ENCODE assay signal across 1 cellular context in the genomic region with DNA sequence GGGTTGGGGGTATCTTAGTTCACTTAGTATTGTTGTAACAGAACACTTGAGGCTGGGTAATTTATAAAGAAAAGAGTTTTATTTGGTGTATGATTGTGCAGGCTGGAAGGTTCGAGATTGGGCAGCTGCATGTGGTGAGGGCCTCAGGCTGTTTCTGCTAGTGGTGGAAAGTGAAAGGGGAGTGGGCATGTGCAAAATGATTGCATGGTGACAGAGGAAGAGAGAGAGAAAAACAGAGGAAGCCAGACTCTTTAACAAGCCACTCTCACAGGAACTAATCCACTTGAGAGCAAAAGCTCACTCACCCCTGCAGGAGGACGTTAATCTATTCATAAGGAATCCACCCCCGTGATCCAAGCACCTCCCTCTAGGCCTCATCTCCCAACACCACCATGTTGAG.
TF ChIP-seq lines count a peak whose summit lies in the region.

No MANE protein-coding gene starts in this region.

TF ChIP-seq in WTC11, 78 proteins besides CTCF, POLR2A, EP300 and RAD21 (continued from another document):
- TF ChIP-seq, protein P1, sequence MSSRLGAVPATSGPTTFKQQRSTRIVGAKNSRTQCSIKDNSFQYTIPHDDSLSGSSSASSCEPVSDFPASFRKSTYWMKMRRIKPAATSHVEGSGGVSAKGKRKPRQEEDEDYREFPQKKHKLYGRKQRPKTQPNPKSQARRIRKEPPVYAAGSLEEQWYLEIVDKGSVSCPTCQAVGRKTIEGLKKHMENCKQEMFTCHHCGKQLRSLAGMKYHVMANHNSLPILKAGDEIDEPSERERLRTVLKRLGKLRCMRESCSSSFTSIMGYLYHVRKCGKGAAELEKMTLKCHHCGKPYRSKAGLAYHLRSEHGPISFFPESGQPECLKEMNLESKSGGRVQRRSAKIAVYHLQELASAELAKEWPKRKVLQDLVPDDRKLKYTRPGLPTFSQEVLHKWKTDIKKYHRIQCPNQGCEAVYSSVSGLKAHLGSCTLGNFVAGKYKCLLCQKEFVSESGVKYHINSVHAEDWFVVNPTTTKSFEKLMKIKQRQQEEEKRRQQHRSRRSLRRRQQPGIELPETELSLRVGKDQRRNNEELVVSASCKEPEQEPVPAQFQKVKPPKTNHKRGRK (CRISPR knock-in tag; IDR thresholded peaks at IDR 0.05; ENCODE audit: borderline replicate concordance): no peak
- TF ChIP-seq NR1H2 (CRISPR knock-in tag; IDR thresholded peaks at IDR 0.05): no peak
- TF ChIP-seq ZNF232 (CRISPR knock-in tag; IDR thresholded peaks at IDR 0.05): no peak
- TF ChIP-seq CREM (CRISPR knock-in tag; IDR thresholded peaks at IDR 0.05): no peak
- TF ChIP-seq, protein P2, sequence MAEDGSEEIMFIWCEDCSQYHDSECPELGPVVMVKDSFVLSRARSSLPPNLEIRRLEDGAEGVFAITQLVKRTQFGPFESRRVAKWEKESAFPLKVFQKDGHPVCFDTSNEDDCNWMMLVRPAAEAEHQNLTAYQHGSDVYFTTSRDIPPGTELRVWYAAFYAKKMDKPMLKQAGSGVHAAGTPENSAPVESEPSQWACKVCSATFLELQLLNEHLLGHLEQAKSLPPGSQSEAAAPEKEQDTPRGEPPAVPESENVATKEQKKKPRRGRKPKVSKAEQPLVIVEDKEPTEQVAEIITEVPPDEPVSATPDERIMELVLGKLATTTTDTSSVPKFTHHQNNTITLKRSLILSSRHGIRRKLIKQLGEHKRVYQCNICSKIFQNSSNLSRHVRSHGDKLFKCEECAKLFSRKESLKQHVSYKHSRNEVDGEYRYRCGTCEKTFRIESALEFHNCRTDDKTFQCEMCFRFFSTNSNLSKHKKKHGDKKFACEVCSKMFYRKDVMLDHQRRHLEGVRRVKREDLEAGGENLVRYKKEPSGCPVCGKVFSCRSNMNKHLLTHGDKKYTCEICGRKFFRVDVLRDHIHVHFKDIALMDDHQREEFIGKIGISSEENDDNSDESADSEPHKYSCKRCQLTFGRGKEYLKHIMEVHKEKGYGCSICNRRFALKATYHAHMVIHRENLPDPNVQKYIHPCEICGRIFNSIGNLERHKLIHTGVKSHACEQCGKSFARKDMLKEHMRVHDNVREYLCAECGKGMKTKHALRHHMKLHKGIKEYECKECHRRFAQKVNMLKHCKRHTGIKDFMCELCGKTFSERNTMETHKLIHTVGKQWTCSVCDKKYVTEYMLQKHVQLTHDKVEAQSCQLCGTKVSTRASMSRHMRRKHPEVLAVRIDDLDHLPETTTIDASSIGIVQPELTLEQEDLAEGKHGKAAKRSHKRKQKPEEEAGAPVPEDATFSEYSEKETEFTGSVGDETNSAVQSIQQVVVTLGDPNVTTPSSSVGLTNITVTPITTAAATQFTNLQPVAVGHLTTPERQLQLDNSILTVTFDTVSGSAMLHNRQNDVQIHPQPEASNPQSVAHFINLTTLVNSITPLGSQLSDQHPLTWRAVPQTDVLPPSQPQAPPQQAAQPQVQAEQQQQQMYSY (CRISPR knock-in tag; IDR thresholded peaks at IDR 0.05): no peak
- TF ChIP-seq, protein P3, sequence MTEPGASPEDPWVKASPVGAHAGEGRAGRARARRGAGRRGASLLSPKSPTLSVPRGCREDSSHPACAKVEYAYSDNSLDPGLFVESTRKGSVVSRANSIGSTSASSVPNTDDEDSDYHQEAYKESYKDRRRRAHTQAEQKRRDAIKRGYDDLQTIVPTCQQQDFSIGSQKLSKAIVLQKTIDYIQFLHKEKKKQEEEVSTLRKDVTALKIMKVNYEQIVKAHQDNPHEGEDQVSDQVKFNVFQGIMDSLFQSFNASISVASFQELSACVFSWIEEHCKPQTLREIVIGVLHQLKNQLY (CRISPR knock-in tag; IDR thresholded peaks at IDR 0.05): no peak
